1 cellular context compared by ENCODE assay signal in genomic region chr2:237405605-237406004, GRCh38.
TF ChIP-seq lines count a peak whose summit lies in the region.

No MANE protein-coding gene starts in this region.

TF ChIP-seq in IMR-90, 13 proteins besides CTCF, POLR2A, EP300 and RAD21:
- no peak for TF ChIP-seq RFX5 (IDR thresholded peaks at IDR 0.05; ENCODE audit: low read depth, low read length)
- TF ChIP-seq BHLHE40 (IDR thresholded peaks at IDR 0.05; ENCODE audit: low read depth, low read length) = no peak
- no peak for TF ChIP-seq CHD1 (IDR thresholded peaks at IDR 0.05; ENCODE audit: low read depth, low read length)
- TF ChIP-seq CEBPB (IDR thresholded peaks at IDR 0.05; ENCODE audit: low read depth, low read length) = no peak
- TF ChIP-seq MAFK (IDR thresholded peaks at IDR 0.05; ENCODE audit: low read depth, low read length) = no peak
